In the genomic region with DNA sequence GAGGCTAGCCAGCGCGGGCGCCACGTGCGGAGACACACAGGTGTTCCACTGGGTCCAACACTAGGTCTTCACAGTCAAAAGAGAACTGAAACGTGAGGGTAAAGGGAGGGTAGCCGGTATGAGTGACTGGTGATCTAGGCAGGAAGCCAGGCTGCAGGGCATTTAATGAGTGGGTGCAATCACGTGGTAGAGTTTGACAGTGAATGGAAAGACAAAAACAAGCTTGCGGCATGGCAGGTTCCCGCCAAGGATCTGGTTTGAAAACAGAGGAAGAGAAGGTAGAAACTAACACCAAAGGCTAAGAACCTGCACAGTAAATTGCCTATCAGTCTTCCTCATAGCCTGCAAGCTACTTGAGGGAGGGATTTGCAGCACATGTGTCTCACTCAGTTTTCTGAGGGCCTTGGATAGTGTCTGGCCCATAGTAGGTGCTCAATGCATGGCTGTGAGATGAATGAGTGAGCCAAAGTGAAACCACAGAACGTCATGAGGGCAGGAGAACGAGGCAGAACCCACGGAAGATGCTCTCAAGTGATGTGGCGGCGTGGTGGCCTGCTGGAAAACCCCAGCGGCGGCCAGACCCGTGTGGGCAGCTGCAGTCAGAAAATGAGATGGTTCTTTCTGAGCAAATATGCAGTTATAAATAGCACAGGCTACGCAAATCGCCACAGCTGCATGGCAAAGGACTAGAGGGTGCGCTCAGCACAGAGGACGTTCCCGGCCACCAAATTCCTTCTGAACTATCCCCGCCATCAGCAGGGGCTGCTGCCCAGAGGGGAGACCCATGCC, we compare ENCODE assay signal across 9 cellular contexts.
DNase-seq lines count a peak whose midpoint lies in the region; ATAC-seq and TF ChIP-seq lines count a peak whose summit lies in the region.
"Had no signal": no experiment of that assay in that cellular context is flagged by ENCODE, and none has a peak within 500 bp of the region (broad histone marks: within the 10 kb centered on the region; RNA-seq: fewer than 3 reads in every experiment).

No MANE protein-coding gene starts in this region.

- no peaks in the 10 kb centered on the region for H3K36me3 ChIP-seq in testis (ENCODE audit: low read depth, missing control alignments)

- DNase-seq in NCI-H748 (lab: John Stamatoyannopoulos, UW; ENCODE audit: unreplicated experiment) (peak; percentile 6), NCI-H748 treated with DMSO at 0.1 percent for 48 hours (lab: John Stamatoyannopoulos, UW) (no peak), testis (no peak), endothelial cell (ENCODE audit: low spot score) (no peak), globus pallidus (ENCODE audit: low spot score) (no peak)
- DNase-seq in stimulated activated CD4-positive, alpha-beta T cell treated with anti-CD3 and anti-CD28 coated beads, Interleukin-1b, Interleukin-23, amount 100 ng/mL, for 24 hours (ENCODE audit: low read depth in 4 of 4, low spot score in 1 of 4) = peak in 3 of 4 experiments; percentile 4 to 43 (median 14)

- H3K4me1 ChIP-seq in testis = no peaks in the 10 kb centered on the region

- no peak overlapping the region for H3K4me3 ChIP-seq in testis

- peak overlapping the region; percentile 55 for H3K27ac Mint-ChIP-seq in T-helper 1 cell treated with Interleukin-12 subunit alpha and Interleukin-12 subunit beta and Interleukin-4 antibody, amounts not matched to agents 30 μg/mL and 1 μg/mL, for 36 hours
- no peak overlapping the region for H3K27ac Mint-ChIP-seq in endothelial cell (ENCODE audit: unreplicated experiment)

- intact Hi-C loops in testis (cut with DNase I; ENCODE audit: low total_unique reads) = no loop called here

- H3K4me3 Mint-ChIP-seq in T-helper 1 cell treated with Interleukin-12 subunit alpha and Interleukin-12 subunit beta and Interleukin-4 antibody, amounts not matched to agents 30 μg/mL and 1 μg/mL, for 36 hours = peak overlapping the region; percentile 14
- no peak overlapping the region for H3K4me3 Mint-ChIP-seq in endothelial cell (ENCODE audit: unreplicated experiment)

- H3K9me3 ChIP-seq in testis = no peaks in the 10 kb centered on the region

- TF ChIP-seq POLR2A in testis (IDR thresholded peaks at IDR 0.05) = no peak

- TF ChIP-seq CTCF in testis (IDR thresholded peaks at IDR 0.05) (no peak), endothelial cell (IDR thresholded peaks at IDR 0.05; ENCODE audit: unreplicated experiment) (no peak)

- peaks cover 47% of the 10 kb centered on the region for H3K27me3 Mint-ChIP-seq in T-helper 1 cell treated with Interleukin-12 subunit alpha and Interleukin-12 subunit beta and Interleukin-4 antibody, amounts not matched to agents 30 μg/mL and 1 μg/mL, for 36 hours (ENCODE audit: low read depth)
- H3K27me3 Mint-ChIP-seq in endothelial cell (ENCODE audit: unreplicated experiment) = peaks cover 2% of the 10 kb centered on the region

- no peaks in the 10 kb centered on the region for H3K27me3 ChIP-seq in testis

- 84 to 88% methylated on average over 23 to 24 of the region's 24 CpGs for WGBS in testis, 2 donors

- no peaks in the 10 kb centered on the region for H3K36me3 Mint-ChIP-seq in T-helper 1 cell treated with Interleukin-12 subunit alpha and Interleukin-12 subunit beta and Interleukin-4 antibody, amounts not matched to agents 30 μg/mL and 1 μg/mL, for 36 hours (ENCODE audit: low read depth)
- H3K36me3 Mint-ChIP-seq in endothelial cell (ENCODE audit: low read depth, unreplicated experiment) = no peaks in the 10 kb centered on the region

- no peaks in the 10 kb centered on the region for H3K9me3 Mint-ChIP-seq in T-helper 1 cell treated with Interleukin-12 subunit alpha and Interleukin-12 subunit beta and Interleukin-4 antibody, amounts not matched to agents 30 μg/mL and 1 μg/mL, for 36 hours
- no peaks in the 10 kb centered on the region for H3K9me3 Mint-ChIP-seq in endothelial cell (ENCODE audit: unreplicated experiment)

- peak; percentile 63 for ATAC-seq in HG02938 (IDR thresholded peaks at IDR 0.05; ENCODE audit: unreplicated experiment)

- H3K27ac ChIP-seq in testis = no peak overlapping the region
- H3K27ac ChIP-seq: VCaP had no signal

- H3K4me1 Mint-ChIP-seq in T-helper 1 cell treated with Interleukin-12 subunit alpha and Interleukin-12 subunit beta and Interleukin-4 antibody, amounts not matched to agents 30 μg/mL and 1 μg/mL, for 36 hours (ENCODE audit: low read depth) = peaks cover 23% of the 10 kb centered on the region
- H3K4me1 Mint-ChIP-seq in endothelial cell (ENCODE audit: unreplicated experiment) = peaks cover 4% of the 10 kb centered on the region

Comparison
In these comparisons a context has a peak if more than half of its experiments do, and no peak if none do; other contexts are left out.
1. DNase-seq: peak in NCI-H748 (single experiment) and stimulated activated CD4-positive, alpha-beta T cell treated with anti-CD3 and anti-CD28 coated beads, Interleukin-1b, Interleukin-23, amount 100 ng/mL, for 24 hours (3 of 4); none in NCI-H748 treated with DMSO at 0.1 percent for 48 hours (single experiment), testis (single experiment), endothelial cell (single experiment) and globus pallidus (single experiment).